ENCODE assay signal across 25 cellular contexts in the genomic region with DNA sequence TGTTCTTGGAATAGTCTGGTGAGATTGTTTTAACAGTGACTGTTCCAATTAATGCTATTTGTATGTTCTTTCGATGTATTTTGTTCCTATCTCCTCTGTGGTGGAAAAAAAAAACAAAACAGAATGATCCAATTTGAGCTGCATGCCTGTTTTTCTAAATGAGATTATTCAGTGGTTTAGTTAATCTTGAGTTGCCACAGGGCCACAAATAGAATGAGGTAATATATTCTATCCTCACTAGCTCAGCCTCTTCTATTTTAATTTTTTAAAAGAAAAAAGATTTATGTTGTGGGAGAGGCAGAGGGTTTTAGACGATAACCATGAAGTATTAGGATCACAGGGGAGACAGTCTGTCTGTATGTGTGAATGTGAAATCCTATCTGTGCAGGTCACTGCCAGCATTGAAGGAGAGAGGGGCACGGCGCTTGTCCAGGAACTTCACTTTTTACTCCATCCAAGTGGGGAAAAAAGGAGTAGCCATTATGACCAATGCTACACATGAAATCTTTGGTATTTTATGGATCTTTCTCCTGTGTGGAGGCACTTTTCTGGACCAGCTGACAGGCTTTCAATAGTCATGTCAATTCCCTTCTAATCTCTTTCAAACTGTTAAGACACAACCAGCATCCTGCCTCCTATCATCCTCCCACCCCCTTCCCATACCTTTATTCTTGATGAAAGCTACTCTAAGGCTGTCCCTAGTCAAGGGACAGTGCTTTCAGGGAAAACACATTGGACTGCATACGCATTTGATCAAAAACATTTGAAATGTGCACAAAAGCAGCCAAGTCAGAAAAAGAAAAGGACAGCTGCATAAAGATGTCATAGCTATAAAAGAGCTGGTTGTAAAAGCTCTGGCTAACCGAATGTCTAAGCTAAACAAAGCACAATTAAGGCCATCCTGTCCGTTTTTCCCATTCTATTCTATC.
A peak's percentile ranks its signal among the peaks of the same experiment; 100 is the strongest.
DNase-seq lines count a peak whose midpoint lies in the region; TF ChIP-seq lines count a peak whose summit lies in the region.
"Had no signal": no experiment of that assay in that cellular context is flagged by ENCODE, and none has a peak within 500 bp of the region (broad histone marks: within the 10 kb centered on the region; RNA-seq: fewer than 3 reads in every experiment).

No MANE protein-coding gene starts in this region.

- H3K9me3 ChIP-seq in GM23248 (ENCODE audit: low read depth): no peaks in the 10 kb centered on the region
- H3K9me3 ChIP-seq: A549, heart right ventricle had no signal

- TF ChIP-seq CTCF in RWPE1 (conservative IDR thresholded peaks at IDR 0.05; ENCODE audit: low read depth): no peak

- no peaks in the 10 kb centered on the region for H3K79me2 ChIP-seq in GM23248 (ENCODE audit: insufficient read depth)
- H3K79me2 ChIP-seq: parathyroid adenoma had no signal

- no peak overlapping the region for H3K4me2 ChIP-seq in GM23248 (ENCODE audit: unreplicated experiment)
- H3K4me2 ChIP-seq: A549, KMS-11 had no signal

- H3K4me3 Mint-ChIP-seq in activated T-helper 1 cell treated with anti-CD3 and anti-CD28 coated beads, Interleukin-12 subunit alpha, Interleukin-12 subunit beta, Interleukin-2, Interleukin-4 antibody, amounts not matched to agents 30 ng/mL and 10 ng/mL and 1 ng/mL, durations not matched to agents 14 hours and 24 hours and 36 hours: no peak overlapping the region
- H3K4me3 Mint-ChIP-seq: activated naive CD8-positive, alpha-beta T cell treated with anti-CD3 and anti-CD28 coated beads for 36 hours; naive thymus-derived CD4-positive, alpha-beta T cell had no signal

- in situ Hi-C loops in GM23248 (cut with MboI): no loop called here

- H4K20me1 ChIP-seq in GM23248 (ENCODE audit: insufficient read depth): no peaks in the 10 kb centered on the region

- no peak for DNase-seq in GM23248
- peak; percentile 6 for DNase-seq in amniotic epithelial cell (ENCODE audit: low read depth)
- peak; percentile 30 for DNase-seq in medulla oblongata (ENCODE audit: extremely low spot score)
- DNase-seq in putamen (ENCODE audit: low spot score): peak; percentile 22
- no peak for DNase-seq in activated T-helper 1 cell treated with anti-CD3 and anti-CD28 coated beads, Interleukin-12 subunit alpha, Interleukin-12 subunit beta, Interleukin-2, Interleukin-4 antibody, amounts not matched to agents 30 ng/mL and 10 ng/mL and 1 ng/mL, durations not matched to agents 14 hours and 24 hours and 36 hours (ENCODE audit: low spot score)
- no peak for DNase-seq in RWPE1 (ENCODE audit: low spot score)
- DNase-seq in activated CD4-positive, alpha-beta T cell treated with anti-CD3 and anti-CD28 coated beads for 48 hours: no peak
- DNase-seq in NCI-H69 (lab: John Stamatoyannopoulos, UW): no peak
- DNase-seq: activated CD4-positive, alpha-beta T cell treated with anti-CD3 and anti-CD28 coated beads, Interleukin-2, amount 50 U/mL, for 48 hours; activated CD4-positive, CD25-positive, alpha-beta regulatory T cell; activated CD8-positive, alpha-beta memory T cell treated with anti-CD3 and anti-CD28 coated beads, Interleukin-2, amount 50 U/mL, for 48 hours; activated naive CD8-positive, alpha-beta T cell treated with anti-CD3 and anti-CD28 coated beads for 36 hours; effector CD4-positive, alpha-beta T cell; GDM1; heart right ventricle; left cardiac atrium; mesenchymal stem cell; MV-4-11; naive thymus-derived CD4-positive, alpha-beta T cell; NCI-H1694 treated with DMSO at 0.1 percent for 48 hours; NCI-H524 treated with DMSO at 0.1 percent for 48 hours had no signal

- intact Hi-C loops in activated T-helper 1 cell treated with anti-CD3 and anti-CD28 coated beads, Interleukin-12 subunit alpha, Interleukin-12 subunit beta, Interleukin-2, Interleukin-4 antibody, amounts not matched to agents 30 ng/mL and 10 ng/mL and 1 ng/mL, durations not matched to agents 14 hours and 24 hours and 36 hours (cut with micrococcal nuclease): no loop called here

- H3K27me3 Mint-ChIP-seq in activated T-helper 1 cell treated with anti-CD3 and anti-CD28 coated beads, Interleukin-12 subunit alpha, Interleukin-12 subunit beta, Interleukin-2, Interleukin-4 antibody, amounts not matched to agents 30 ng/mL and 10 ng/mL and 1 ng/mL, durations not matched to agents 14 hours and 24 hours and 36 hours (ENCODE audit: insufficient read depth): no peaks in the 10 kb centered on the region
- H3K27me3 Mint-ChIP-seq: activated naive CD8-positive, alpha-beta T cell treated with anti-CD3 and anti-CD28 coated beads for 36 hours; naive thymus-derived CD4-positive, alpha-beta T cell had no signal

- no peaks in the 10 kb centered on the region for H3K36me3 Mint-ChIP-seq in activated T-helper 1 cell treated with anti-CD3 and anti-CD28 coated beads, Interleukin-12 subunit alpha, Interleukin-12 subunit beta, Interleukin-2, Interleukin-4 antibody, amounts not matched to agents 30 ng/mL and 10 ng/mL and 1 ng/mL, durations not matched to agents 14 hours and 24 hours and 36 hours (ENCODE audit: low read depth)
- H3K36me3 Mint-ChIP-seq: activated naive CD8-positive, alpha-beta T cell treated with anti-CD3 and anti-CD28 coated beads for 36 hours; naive thymus-derived CD4-positive, alpha-beta T cell had no signal

- WGBS in GM23248 (ENCODE audit: low coverage in 1 of 2, low lambda C conversion rate in 2 of 2, missing lambda C conversion rate in 2 of 2), 2 experiments: 25 to 30% methylated on average over 7 of the region's 7 CpGs

- H3K27ac Mint-ChIP-seq in activated T-helper 1 cell treated with anti-CD3 and anti-CD28 coated beads, Interleukin-12 subunit alpha, Interleukin-12 subunit beta, Interleukin-2, Interleukin-4 antibody, amounts not matched to agents 30 ng/mL and 10 ng/mL and 1 ng/mL, durations not matched to agents 14 hours and 24 hours and 36 hours: no peak overlapping the region
- H3K27ac Mint-ChIP-seq: activated naive CD8-positive, alpha-beta T cell treated with anti-CD3 and anti-CD28 coated beads for 36 hours; naive thymus-derived CD4-positive, alpha-beta T cell had no signal

- H3K4me3 ChIP-seq in GM23248: no peak overlapping the region
- H3K4me3 ChIP-seq: A549, heart right ventricle had no signal

- peak overlapping the region; percentile 18 for H2AFZ ChIP-seq in GM23248
- H2AFZ ChIP-seq: parathyroid adenoma had no signal

- no peaks in the 10 kb centered on the region for H3K27me3 ChIP-seq in GM23248 (replicated peaks; ENCODE audit: insufficient read depth)
- H3K27me3 ChIP-seq: heart right ventricle had no signal

- no peaks in the 10 kb centered on the region for H3F3A ChIP-seq in GM23248 (ENCODE audit: insufficient read depth)

- CTCF ChIA-PET in RWPE1 (lab: Yijun Ruan, JAX): interaction anchor here (1.0 kb wide), 1 partner anchor 23 kb away, joined by 4 read pairs; no protein-coding TSS in a partner anchor

- H3K27ac ChIP-seq in GM23248 (no peak overlapping the region), RWPE1 (no peak overlapping the region)
- H3K27ac ChIP-seq: A549, epithelial cell of prostate, heart right ventricle, KMS-11, parathyroid adenoma had no signal

- no peaks in the 10 kb centered on the region for H3K4me1 Mint-ChIP-seq in activated T-helper 1 cell treated with anti-CD3 and anti-CD28 coated beads, Interleukin-12 subunit alpha, Interleukin-12 subunit beta, Interleukin-2, Interleukin-4 antibody, amounts not matched to agents 30 ng/mL and 10 ng/mL and 1 ng/mL, durations not matched to agents 14 hours and 24 hours and 36 hours (ENCODE audit: low read depth)
- H3K4me1 Mint-ChIP-seq: activated naive CD8-positive, alpha-beta T cell treated with anti-CD3 and anti-CD28 coated beads for 36 hours; naive thymus-derived CD4-positive, alpha-beta T cell had no signal

- H3K9me3 Mint-ChIP-seq in activated T-helper 1 cell treated with anti-CD3 and anti-CD28 coated beads, Interleukin-12 subunit alpha, Interleukin-12 subunit beta, Interleukin-2, Interleukin-4 antibody, amounts not matched to agents 30 ng/mL and 10 ng/mL and 1 ng/mL, durations not matched to agents 14 hours and 24 hours and 36 hours: no peaks in the 10 kb centered on the region
- H3K9me3 Mint-ChIP-seq: activated naive CD8-positive, alpha-beta T cell treated with anti-CD3 and anti-CD28 coated beads for 36 hours had no signal

- H3K36me3 ChIP-seq in GM23248 (ENCODE audit: low read depth): no peaks in the 10 kb centered on the region
- H3K36me3 ChIP-seq: heart right ventricle had no signal

- H3K4me1 ChIP-seq in GM23248 (ENCODE audit: insufficient read depth): no peaks in the 10 kb centered on the region
- H3K4me1 ChIP-seq: A549, heart right ventricle, parathyroid adenoma had no signal

- H3K9ac ChIP-seq in GM23248: no peak overlapping the region
- H3K9ac ChIP-seq: KMS-11, parathyroid adenoma had no signal

- POLR2A ChIA-PET in RWPE1 (lab: Yijun Ruan, JAX; ENCODE audit: low non-redundant PET): no interaction called here

- H3K9me2 ChIP-seq in GM23248 (ENCODE audit: insufficient read depth): no peaks in the 10 kb centered on the region

Comparison
In these comparisons a context has a peak if more than half of its experiments do, and no peak if none do; other contexts are left out.
1. DNase-seq: peak in amniotic epithelial cell (single experiment), medulla oblongata (single experiment) and putamen (single experiment); none in GM23248 (single experiment), activated T-helper 1 cell treated with anti-CD3 and anti-CD28 coated beads, Interleukin-12 subunit alpha, Interleukin-12 subunit beta, Interleukin-2, Interleukin-4 antibody, amounts not matched to agents 30 ng/mL and 10 ng/mL and 1 ng/mL, durations not matched to agents 14 hours and 24 hours and 36 hours (single experiment), RWPE1 (single experiment), activated CD4-positive, alpha-beta T cell treated with anti-CD3 and anti-CD28 coated beads for 48 hours (single experiment) and NCI-H69 (single experiment).